Comparison of ENCODE assay signal across 1 cellular context in genomic region chr14:105192866-105193731, GRCh38.
TF ChIP-seq lines count a peak whose summit lies in the region.

No MANE protein-coding gene starts in this region.

TF ChIP-seq in HepG2, 621 proteins besides CTCF, POLR2A, EP300 and RAD21:
- no peak for TF ChIP-seq HOXA3 (CRISPR knock-in tag; IDR thresholded peaks at IDR 0.05)
- TF ChIP-seq ZNF136 (CRISPR knock-in tag; IDR thresholded peaks at IDR 0.05; ENCODE audit: low read depth), result no peak
- no peak for TF ChIP-seq ZNF800 (CRISPR knock-in tag; IDR thresholded peaks at IDR 0.05)
- TF ChIP-seq ZNF720 (CRISPR knock-in tag; IDR thresholded peaks at IDR 0.05), result no peak
